In genomic region chr6:42176981-42177380, GRCh38 we compare ENCODE assay signal across 1 cellular context.
TF ChIP-seq lines count a peak whose summit lies in the region.

No MANE protein-coding gene starts in this region.

TF ChIP-seq in H1, 55 proteins besides CTCF, POLR2A, EP300 and RAD21:
- no peak for TF ChIP-seq KDM4A (IDR thresholded peaks at IDR 0.05; ENCODE audit: low read depth, low read length, severe bottlenecking)
- TF ChIP-seq TCF12 (IDR thresholded peaks at IDR 0.05; ENCODE audit: low read depth, low read length): 0 out of 2 replicates have a peak, but pooled peaks have one; percentile 74
- no peak for TF ChIP-seq CTBP2 (IDR thresholded peaks at IDR 0.05; ENCODE audit: borderline replicate concordance, insufficient read depth, insufficient read length, low read length)
- TF ChIP-seq PHF8 (conservative IDR thresholded peaks at IDR 0.05; ENCODE audit: low read depth, low read length): 0 out of 2 replicates have a peak, but pooled peaks have one; percentile 6
- TF ChIP-seq CEBPB (IDR thresholded peaks at IDR 0.05; ENCODE audit: low read depth, low read length): no peak
- no peak for TF ChIP-seq BACH1 (IDR thresholded peaks at IDR 0.05; ENCODE audit: low read length)
- TF ChIP-seq SIRT6 (IDR thresholded peaks at IDR 0.05; ENCODE audit: low read length): no peak
- peak; percentile 42; the same call in 1 of the 2 replicates for TF ChIP-seq POU5F1 (IDR thresholded peaks at IDR 0.05; ENCODE audit: low read depth, low read length)
- no peak for TF ChIP-seq CHD2 (IDR thresholded peaks at IDR 0.05; ENCODE audit: low read length)
- TF ChIP-seq SP1 (IDR thresholded peaks at IDR 0.05; ENCODE audit: low read depth, low read length): 0 out of 2 replicates have a peak, but pooled peaks have one; percentile 6
- TF ChIP-seq RFX5 (IDR thresholded peaks at IDR 0.05; ENCODE audit: borderline replicate concordance, low read depth, low read length): no peak
- TF ChIP-seq RNF2 (IDR thresholded peaks at IDR 0.05; ENCODE audit: borderline replicate concordance, low read depth, low read length, missing control alignments, poor library complexity, severe bottlenecking): no peak
- no peak for TF ChIP-seq YY1 (IDR thresholded peaks at IDR 0.05; ENCODE audit: low read depth, low read length)
- no peak for TF ChIP-seq SRF (IDR thresholded peaks at IDR 0.05; ENCODE audit: low read depth, low read length)
- TF ChIP-seq CREB1 (IDR thresholded peaks at IDR 0.05): no peak
- no peak for TF ChIP-seq GABPA (IDR thresholded peaks at IDR 0.05; ENCODE audit: borderline replicate concordance, insufficient read depth, low read length)
